ENCODE assay signal across 1 cellular context in genomic region chr14:88824314-88825077, GRCh38.
A peak's percentile ranks its signal among the peaks of the same experiment; 100 is the strongest.
TF ChIP-seq lines count a peak whose summit lies in the region.

TSS of gene TTC8 (plus strand) at chr14:88824651. CDS start at chr14:88824708, 57 bp downstream.

TF ChIP-seq in K562, 482 proteins besides CTCF, POLR2A, EP300 and RAD21 (continued from another document and continues in another):
- no peak for TF ChIP-seq ZNF592 (IDR thresholded peaks at IDR 0.05)
- TF ChIP-seq SMAD1 (IDR thresholded peaks at IDR 0.05; ENCODE audit: low read depth, low read length, partially characterized antibody) = peak; percentile 28
- TF ChIP-seq UBTF (IDR thresholded peaks at IDR 0.05; ENCODE audit: borderline replicate concordance in 1 of 2, low read depth in 2 of 2, low read length in 2 of 2) = peak; percentile 60 to 75; a peak in 2 of 4 replicates
- no peak for TF ChIP-seq PYGO2 (tag; IDR thresholded peaks at IDR 0.05)
- no peak for TF ChIP-seq KDM1A (IDR thresholded peaks at IDR 0.05)
- TF ChIP-seq IRF9 (tag; IDR thresholded peaks at IDR 0.05) = no peak
- TF ChIP-seq RFX7 (CRISPR knock-in tag; IDR thresholded peaks at IDR 0.05) = no peak
- TF ChIP-seq ZBTB11 (CRISPR knock-in tag; IDR thresholded peaks at IDR 0.05) = no peak
- TF ChIP-seq ATF4 (CRISPR knock-in tag; IDR thresholded peaks at IDR 0.05) = no peak
- TF ChIP-seq CREB5 (CRISPR knock-in tag; IDR thresholded peaks at IDR 0.05) = no peak
- TF ChIP-seq ZBED1 (IDR thresholded peaks at IDR 0.05) = no peak
- TF ChIP-seq ZNF384 (IDR thresholded peaks at IDR 0.05; ENCODE audit: low read depth, low read length) = no peak
- no peak for TF ChIP-seq SMAD4 (CRISPR knock-in tag; conservative IDR thresholded peaks at IDR 0.05)
- no peak for TF ChIP-seq ZNF184 (CRISPR knock-in tag; IDR thresholded peaks at IDR 0.05)
- TF ChIP-seq ARNT (IDR thresholded peaks at IDR 0.05) = no peak
- no peak for TF ChIP-seq ZKSCAN8 (CRISPR knock-in tag; IDR thresholded peaks at IDR 0.05)
- no peak for TF ChIP-seq DIDO1 (tag; IDR thresholded peaks at IDR 0.05; ENCODE audit: low read depth)
- TF ChIP-seq XRCC4 (IDR thresholded peaks at IDR 0.05; ENCODE audit: extremely low read depth, insufficient read depth, insufficient read length) = no peak
- TF ChIP-seq TCF3 (CRISPR knock-in tag; IDR thresholded peaks at IDR 0.05) = no peak
- no peak for TF ChIP-seq ZNF830 (CRISPR knock-in tag; IDR thresholded peaks at IDR 0.05)
- TF ChIP-seq RFX5 (IDR thresholded peaks at IDR 0.05; ENCODE audit: low read depth, low read length) = peak; percentile 94
- peak; percentile 53 for TF ChIP-seq HNRNPLL (IDR thresholded peaks at IDR 0.05; ENCODE audit: low read depth, low read length, poor library complexity, severe bottlenecking)
- no peak for TF ChIP-seq NCOR1 (IDR thresholded peaks at IDR 0.05)
- TF ChIP-seq GATA2 (CRISPR knock-in tag; IDR thresholded peaks at IDR 0.05) = no peak
- TF ChIP-seq CTBP1 (IDR thresholded peaks at IDR 0.05; ENCODE audit: borderline replicate concordance) = peak; percentile 54
- no peak for TF ChIP-seq BCL6 (CRISPR knock-in tag; IDR thresholded peaks at IDR 0.05)
- no peak for TF ChIP-seq ID3 (CRISPR knock-in tag; IDR thresholded peaks at IDR 0.05)
- no peak for TF ChIP-seq ID3 (tag; IDR thresholded peaks at IDR 0.05)
- no peak for TF ChIP-seq TRIM25 (IDR thresholded peaks at IDR 0.05; ENCODE audit: borderline replicate concordance)
- TF ChIP-seq HINFP (tag; conservative IDR thresholded peaks at IDR 0.05; ENCODE audit: low read depth) = no peak
- TF ChIP-seq ARHGAP35 (IDR thresholded peaks at IDR 0.05; ENCODE audit: partially characterized antibody) = no peak
- no peak for TF ChIP-seq MXD1 (CRISPR knock-in tag; IDR thresholded peaks at IDR 0.05; ENCODE audit: borderline replicate concordance, poor library complexity, severe bottlenecking)
- no peak for TF ChIP-seq ETV5 (CRISPR knock-in tag; IDR thresholded peaks at IDR 0.05; ENCODE audit: low read depth)
- no peak for TF ChIP-seq SOX6 (IDR thresholded peaks at IDR 0.05)
- no peak for TF ChIP-seq HDAC1 (IDR thresholded peaks at IDR 0.05)
- no peak for TF ChIP-seq NCOA4 (IDR thresholded peaks at IDR 0.05; ENCODE audit: partially characterized antibody)
- TF ChIP-seq SLC30A9 (CRISPR knock-in tag; IDR thresholded peaks at IDR 0.05) = no peak
- no peak for TF ChIP-seq ZBTB1 (CRISPR knock-in tag; IDR thresholded peaks at IDR 0.05; ENCODE audit: borderline replicate concordance, low read depth)
- TF ChIP-seq KLF1 (tag; IDR thresholded peaks at IDR 0.05) = 0 out of 2 replicates have a peak, but pooled peaks have one; percentile 40
- no peak for TF ChIP-seq FOS (IDR thresholded peaks at IDR 0.05; ENCODE audit: extremely low read depth, insufficient read length)
- TF ChIP-seq ZNF282 (CRISPR knock-in tag; IDR thresholded peaks at IDR 0.05) = no peak
- no peak for TF ChIP-seq CCNT2 (IDR thresholded peaks at IDR 0.05; ENCODE audit: borderline replicate concordance, extremely low read depth, insufficient read length, low read depth, low read length)
- TF ChIP-seq NR2C2 (CRISPR knock-in tag; IDR thresholded peaks at IDR 0.05) = no peak
- TF ChIP-seq NR2C2 (tag; IDR thresholded peaks at IDR 0.05) = no peak
- no peak for TF ChIP-seq EWSR1 (IDR thresholded peaks at IDR 0.05; ENCODE audit: borderline replicate concordance, low read depth, partially characterized antibody)
- no peak for TF ChIP-seq CEBPG (CRISPR knock-in tag; IDR thresholded peaks at IDR 0.05)
- TF ChIP-seq CEBPG (tag; conservative IDR thresholded peaks at IDR 0.05 in 1 of 2, IDR thresholded peaks at IDR 0.05 in 1 of 2) = no peak
- no peak for TF ChIP-seq ZNF316 (IDR thresholded peaks at IDR 0.05)
- TF ChIP-seq BCOR (IDR thresholded peaks at IDR 0.05) = no peak
- TF ChIP-seq ZNF586 (CRISPR knock-in tag; conservative IDR thresholded peaks at IDR 0.05) = no peak
- TF ChIP-seq ASH1L (IDR thresholded peaks at IDR 0.05; ENCODE audit: borderline replicate concordance, low read depth, partially characterized antibody) = no peak
- peak; percentile 65; the same call in 1 of the 2 replicates for TF ChIP-seq PML (IDR thresholded peaks at IDR 0.05; ENCODE audit: low read length)
- TF ChIP-seq GABPA (tag; conservative IDR thresholded peaks at IDR 0.05; ENCODE audit: low read depth) = peak; percentile 36; the same call in 1 of the 2 replicates
- TF ChIP-seq SNAPC5 (CRISPR knock-in tag; IDR thresholded peaks at IDR 0.05) = no peak
- TF ChIP-seq SRSF3 (IDR thresholded peaks at IDR 0.05; ENCODE audit: insufficient read depth, low read length) = no peak
- TF ChIP-seq ZNF445 (CRISPR knock-in tag; IDR thresholded peaks at IDR 0.05; ENCODE audit: low read depth) = no peak
